1 cellular context compared by ENCODE assay signal in genomic region chr17:81132770-81133723, GRCh38.
TF ChIP-seq lines count a peak whose summit lies in the region.

No MANE protein-coding gene starts in this region.

TF ChIP-seq in HEK293, 187 proteins besides CTCF, POLR2A, EP300 and RAD21 (continued from another document):
- TF ChIP-seq TSHZ1 (tag by site-specific recombination; IDR thresholded peaks at IDR 0.05; ENCODE audit: borderline replicate concordance) (no peak), EGR2 (tag by site-specific recombination; IDR thresholded peaks at IDR 0.05; ENCODE audit: low read depth) (peak; percentile 46), ZFHX2 (tag by site-specific recombination; conservative IDR thresholded peaks at IDR 0.05) (0 out of 2 replicates have a peak, but pooled peaks have one; percentile 6), GLIS1 (tag by site-specific recombination; IDR thresholded peaks at IDR 0.05) (peak; percentile 58), ZNF544 (tag by site-specific recombination; IDR thresholded peaks at IDR 0.05) (no peak), ZNF785 (tag by site-specific recombination; IDR thresholded peaks at IDR 0.05) (no peak), KLF9 (tag by site-specific recombination; IDR thresholded peaks at IDR 0.05; ENCODE audit: low read depth) (no peak), SP2 (tag by site-specific recombination; IDR thresholded peaks at IDR 0.05) (no peak), HOXC10 (CRISPR knock-in tag; IDR thresholded peaks at IDR 0.05) (no peak)
